Comparison of ENCODE assay signal across 13 cellular contexts in genomic region chr19:7333198-7334118, GRCh38. TPM values are rescaled to one million over a fixed set of nuclear protein-coding genes. Genes with fewer than 3 reads are reported as not detected.
DNase-seq lines count a peak whose midpoint lies in the region; ATAC-seq, FAIRE-seq and TF ChIP-seq lines count a peak whose summit lies in the region.
"Had no signal": no experiment of that assay in that cellular context is flagged by ENCODE, and none has a peak within 500 bp of the region (broad histone marks: within the 10 kb centered on the region; RNA-seq: fewer than 3 reads in every experiment).

No MANE protein-coding gene starts in this region.

- no peak for TF ChIP-seq RAD21 in HepG2 (CRISPR knock-in tag; IDR thresholded peaks at IDR 0.05)

- no peak for TF ChIP-seq POLR2A in HepG2 (IDR thresholded peaks at IDR 0.05; ENCODE audit: insufficient read depth in 1 of 2, low read depth in 2 of 2, low read length in 2 of 2)

- H3K36me3 Mint-ChIP-seq in MCF 10A (ENCODE audit: insufficient read depth, unreplicated experiment): no peaks in the 10 kb centered on the region

- H3K4me3 Mint-ChIP-seq in MCF 10A (ENCODE audit: unreplicated experiment): no peak overlapping the region
- H3K4me3 Mint-ChIP-seq: T-helper 1 cell treated with Interleukin-12 subunit alpha and Interleukin-12 subunit beta and Interleukin-4 antibody, amounts not matched to agents 30 μg/mL and 1 μg/mL, for 36 hours had no signal

- H3K9me3 Mint-ChIP-seq in MCF 10A (ENCODE audit: unreplicated experiment): no peaks in the 10 kb centered on the region
- H3K9me3 Mint-ChIP-seq: T-helper 1 cell treated with Interleukin-12 subunit alpha and Interleukin-12 subunit beta and Interleukin-4 antibody, amounts not matched to agents 30 μg/mL and 1 μg/mL, for 36 hours had no signal

- no peak overlapping the region for H3K27ac ChIP-seq in HEK293 (ENCODE audit: extremely low read depth, low read depth, low read length)
- H3K27ac ChIP-seq in HepG2 (ENCODE audit: extremely low read length, insufficient read depth, low read length): no peak overlapping the region
- H3K27ac ChIP-seq in WERI-Rb-1: no peak overlapping the region
- H3K27ac ChIP-seq: tibial artery had no signal

- no peaks in the 10 kb centered on the region for H4K20me1 ChIP-seq in HepG2 (ENCODE audit: insufficient read depth, low read length)

- in situ Hi-C loops in HepG2 (cut with HindIII; ENCODE audit: extremely low pct_ligation_motif_present, low pct_unique_long_range_greater_than_20kb): no loop called here

- H3K4me1 Mint-ChIP-seq in MCF 10A (ENCODE audit: insufficient read depth, unreplicated experiment): no peaks in the 10 kb centered on the region

- H3K4me1 ChIP-seq in HEK293 (ENCODE audit: control insufficient read depth, insufficient read depth, low read length) (no peaks in the 10 kb centered on the region), HepG2 (ENCODE audit: insufficient read depth, low read length) (0 out of 2 replicates have a peak, but pooled peaks cover 7% of the 10 kb centered on the region)
- H3K4me1 ChIP-seq: pancreas, tibial artery had no signal

- no peak for TF ChIP-seq EP300 in HepG2 (IDR thresholded peaks at IDR 0.05; ENCODE audit: low read depth in 2 of 2, low read length in 2 of 2)
- TF ChIP-seq EP300 in HepG2 (CRISPR knock-in tag; IDR thresholded peaks at IDR 0.05; ENCODE audit: borderline replicate concordance): no peak

- H3K9me3 ChIP-seq in HEK293 (ENCODE audit: control insufficient read depth, insufficient read depth, low read depth, low read length): no peaks in the 10 kb centered on the region
- no peaks in the 10 kb centered on the region for H3K9me3 ChIP-seq in HepG2 (ENCODE audit: low read length)
- H3K9me3 ChIP-seq in WERI-Rb-1 (ENCODE audit: severe bottlenecking): no peaks in the 10 kb centered on the region
- H3K9me3 ChIP-seq: pancreas, tibial artery had no signal

- CTCF ChIA-PET in HEK293 (lab: Yijun Ruan, JAX): interaction anchor here (0.6 to 0.7 kb wide), 2 partner anchors 28 to 32 kb away, joined by 3 read pairs; no protein-coding TSS in a partner anchor
- CTCF ChIA-PET in MCF 10A (lab: Yijun Ruan, JAX): interaction anchor here (0.7 to 1.5 kb wide), 3 partner anchors 21 to 225 kb away, joined by 3 to 4 read pairs (median 4); no protein-coding TSS in a partner anchor
- CTCF ChIA-PET in HepG2 (lab: Yijun Ruan, JAX; ENCODE audit: low intra/inter-chr PET ratio, low total read pairs): no interaction called here

- H3K4me2 ChIP-seq in HepG2 (ENCODE audit: low read depth, low read length): peak overlapping the region; percentile 5; the same call in 1 of the 2 replicates

- BruUV-seq in MCF 10A (replicated peaks; lab: Mats Ljungman, UMichigan) (no TSS peak), HepG2 (replicated peaks; lab: Mats Ljungman, UMichigan) (no TSS peak)

- POLR2A ChIA-PET in HEK293 (lab: Yijun Ruan, JAX): no interaction called here
- POLR2A ChIA-PET in MCF 10A (lab: Yijun Ruan, JAX): interaction anchor here (0.7 kb wide), 1 partner anchor 67 kb away, joined by 7 read pairs; no protein-coding TSS in a partner anchor
- POLR2A ChIA-PET in HepG2 (lab: Yijun Ruan, JAX): no interaction called here

- H3K79me2 ChIP-seq in HepG2 (ENCODE audit: insufficient read depth, low read length): no peaks in the 10 kb centered on the region

- H3K27me3 Mint-ChIP-seq in MCF 10A (ENCODE audit: insufficient read depth, unreplicated experiment): peaks cover 9% of the 10 kb centered on the region

- WGBS in HepG2 (ENCODE audit: low lambda C conversion rate): 25% methylated on average over 11 of the region's 17 CpGs

- H3K27ac Mint-ChIP-seq in MCF 10A (ENCODE audit: low read depth, unreplicated experiment): no peak overlapping the region
- H3K27ac Mint-ChIP-seq: T-helper 1 cell treated with Interleukin-12 subunit alpha and Interleukin-12 subunit beta and Interleukin-4 antibody, amounts not matched to agents 30 μg/mL and 1 μg/mL, for 36 hours had no signal

- H3K27me3 ChIP-seq in HepG2 (ENCODE audit: control insufficient read depth in 1 of 2, insufficient read depth in 2 of 2, low read length in 2 of 2): peaks cover 2 to 9% of the 10 kb centered on the region in 2 experiments; a peak in 3 of 5 replicates
- no peaks in the 10 kb centered on the region for H3K27me3 ChIP-seq in WERI-Rb-1 (ENCODE audit: insufficient read depth, low read depth, severe bottlenecking)
- H3K27me3 ChIP-seq: pancreas, tibial artery had no signal

- intact Hi-C loops in MCF 10A (cut with micrococcal nuclease) (no loop called here), HepG2 (cut with micrococcal nuclease; ENCODE audit: unreplicated experiment) (no loop called here)

- H3K36me3 ChIP-seq in HEK293 (ENCODE audit: control insufficient read depth in 2 of 2, insufficient read depth in 1 of 2, low read length in 2 of 2): no peaks in the 10 kb centered on the region
- H3K36me3 ChIP-seq in HepG2 (replicated peaks in 1 of 2; ENCODE audit: control insufficient read depth in 1 of 2, insufficient read depth in 2 of 2, low read length in 2 of 2): no peaks in the 10 kb centered on the region
- no peaks in the 10 kb centered on the region for H3K36me3 ChIP-seq in WERI-Rb-1
- H3K36me3 ChIP-seq: pancreas, tibial artery had no signal

- FAIRE-seq in HepG2 (lab: Jason Lieb, UNC): no peak
- FAIRE-seq: HTR-8/SVneo, pancreas had no signal

- DNase-seq in COLO829 (ENCODE audit: low spot score) (peak; percentile 75), MCF 10A (ENCODE audit: unreplicated experiment) (peak; percentile 25), HepG2 (ENCODE audit: low spot score) (no peak), WERI-Rb-1 (no peak), DMS153 treated with DMSO at 0.1 percent for 48 hours (lab: John Stamatoyannopoulos, UW; ENCODE audit: unreplicated experiment) (no peak)

- ATAC-seq in HepG2 (no peak), GM19397 (IDR thresholded peaks at IDR 0.05; ENCODE audit: unreplicated experiment) (no peak), GM18502 (IDR thresholded peaks at IDR 0.05; ENCODE audit: poor library complexity, unreplicated experiment) (no peak)
- ATAC-seq: esophagus mucosa had no signal

- no peak overlapping the region for H2AFZ ChIP-seq in HepG2 (ENCODE audit: low read length)

- TF ChIP-seq CTCF in HEK293 (tag by site-specific recombination; IDR thresholded peaks at IDR 0.05) (no peak), MCF 10A (IDR thresholded peaks at IDR 0.05; ENCODE audit: unreplicated experiment) (no peak), HepG2 (CRISPR knock-in tag; IDR thresholded peaks at IDR 0.05) (no peak), WERI-Rb-1 (IDR thresholded peaks at IDR 0.05; ENCODE audit: low read depth, low read length) (no peak)

- H3K4me3 ChIP-seq in HEK293 (ENCODE audit: low read depth, low read length): no peak overlapping the region
- no peak overlapping the region for H3K4me3 ChIP-seq in HepG2 (replicated peaks in 1 of 3; ENCODE audit: insufficient read depth in 1 of 3, low read depth in 2 of 3, low read length in 3 of 3)
- no peak overlapping the region for H3K4me3 ChIP-seq in WERI-Rb-1 (ENCODE audit: low read depth, low read length)
- H3K4me3 ChIP-seq: pancreas, tibial artery had no signal

- no peak overlapping the region for H3K9ac ChIP-seq in HepG2 (ENCODE audit: insufficient read depth, low read depth, low read length)

RNA-seq across cellular contexts. Expression of gene ARHGEF18, which starts 15.3 kb away (rescaled TPM):
- total RNA-seq in MCF 10A (2022): 31.5 and 34.6 TPM in 2 replicates
- 14.5 and 17.5 TPM in 2 replicates for total RNA-seq in HepG2 (2016; rRNA removed; fragmentation: Illumina TruSeq; extraction: Trizol)
- 1.7 and 1.8 TPM in 2 replicates for total RNA-seq in HepG2 (2016; cell fraction: cytosol; rRNA removed; fragmentation: Illumina TruSeq; extraction: Trizol; ENCODE audit: low read depth)
- total RNA-seq in HepG2 (2016; cell fraction: insoluble cytoplasmic fraction; rRNA removed; fragmentation: Illumina TruSeq; extraction: Trizol): 13.1 and 19.3 TPM in 2 replicates
- total RNA-seq in HepG2 (2016; cell fraction: membrane; rRNA removed; fragmentation: Illumina TruSeq; extraction: Trizol): 4.9 and 5.2 TPM in 2 replicates
- 11.5 and 13.9 TPM in 2 replicates for total RNA-seq in HepG2 (2016; cell fraction: nucleus; rRNA removed; fragmentation: Illumina TruSeq; extraction: Trizol)
- 4.2 and 7.2 TPM in 2 replicates for polyA plus RNA-seq in HepG2 (2011; rRNA removed)
- polyA plus RNA-seq in HepG2 (2011; cell fraction: cytosol; rRNA removed): 5.5 and 6.5 TPM in 2 replicates
- 13.2 and 16.3 TPM in 2 replicates for polyA plus RNA-seq in HepG2 (2011; cell fraction: nucleus; rRNA removed)
- 10.7 and 11.4 TPM in 2 replicates for polyA plus RNA-seq in HepG2 (2012)
- 0.86 and 0.89 TPM in 2 replicates for polyA plus RNA-seq in HepG2 (2016; cell fraction: cytosol; fragmentation: Illumina TruSeq; extraction: Trizol; ENCODE audit: low read depth)
- polyA plus RNA-seq in HepG2 (2016; cell fraction: insoluble cytoplasmic fraction; fragmentation: Illumina TruSeq; extraction: Trizol; ENCODE audit: low read depth): 8.2 and 11.6 TPM in 2 replicates
- 2.0 and 2.3 TPM in 2 replicates for polyA plus RNA-seq in HepG2 (2016; cell fraction: membrane; fragmentation: Illumina TruSeq; extraction: Trizol; ENCODE audit: low read depth)
- 13.8 and 16.4 TPM in 2 replicates for polyA plus RNA-seq in HepG2 (2016; cell fraction: nucleus; fragmentation: Illumina TruSeq; extraction: Trizol; ENCODE audit: insufficient read depth, low read depth)
- polyA minus RNA-seq in HepG2 (2011; rRNA and poly(A)+ RNA removed; ENCODE audit: low replicate concordance): 7.5 and 13.6 TPM in 2 replicates
- 6.7 and 11.8 TPM in 2 replicates for polyA minus RNA-seq in HepG2 (2011; cell fraction: cytosol; rRNA and poly(A)+ RNA removed)
- polyA minus RNA-seq in HepG2 (2011; cell fraction: nucleus; rRNA and poly(A)+ RNA removed): 10.2 and 11.5 TPM in 2 replicates

RNA-seq across cellular contexts. Expression of gene INSR, which starts 39.2 kb away (rescaled TPM):
- 8.8 and 11.8 TPM in 2 replicates for total RNA-seq in MCF 10A (2022)
- total RNA-seq in HepG2 (2016; rRNA removed; fragmentation: Illumina TruSeq; extraction: Trizol): 13.6 and 24.2 TPM in 2 replicates
- total RNA-seq in HepG2 (2016; cell fraction: cytosol; rRNA removed; fragmentation: Illumina TruSeq; extraction: Trizol; ENCODE audit: low read depth): 3.7 and 4.3 TPM in 2 replicates
- total RNA-seq in HepG2 (2016; cell fraction: insoluble cytoplasmic fraction; rRNA removed; fragmentation: Illumina TruSeq; extraction: Trizol): 10.6 and 24.2 TPM in 2 replicates
- 5.3 and 5.7 TPM in 2 replicates for total RNA-seq in HepG2 (2016; cell fraction: membrane; rRNA removed; fragmentation: Illumina TruSeq; extraction: Trizol)
- 32.3 TPM in 2 replicates for total RNA-seq in HepG2 (2016; cell fraction: nucleus; rRNA removed; fragmentation: Illumina TruSeq; extraction: Trizol)
- 25.7 and 29.8 TPM in 2 replicates for polyA plus RNA-seq in HepG2 (2011; rRNA removed)
- 12.7 and 15.7 TPM in 2 replicates for polyA plus RNA-seq in HepG2 (2011; cell fraction: cytosol; rRNA removed)
- 46.8 and 48.9 TPM in 2 replicates for polyA plus RNA-seq in HepG2 (2011; cell fraction: nucleus; rRNA removed)
- polyA plus RNA-seq in HepG2 (2012): 33.3 and 35.1 TPM in 2 replicates
- polyA plus RNA-seq in HepG2 (2016; cell fraction: cytosol; fragmentation: Illumina TruSeq; extraction: Trizol; ENCODE audit: low read depth): 0.49 and 0.50 TPM in 2 replicates
- polyA plus RNA-seq in HepG2 (2016; cell fraction: insoluble cytoplasmic fraction; fragmentation: Illumina TruSeq; extraction: Trizol; ENCODE audit: low read depth): 5.1 and 6.7 TPM in 2 replicates
- polyA plus RNA-seq in HepG2 (2016; cell fraction: membrane; fragmentation: Illumina TruSeq; extraction: Trizol; ENCODE audit: low read depth): 1.0 and 1.2 TPM in 2 replicates
- 27.7 and 30.4 TPM in 2 replicates for polyA plus RNA-seq in HepG2 (2016; cell fraction: nucleus; fragmentation: Illumina TruSeq; extraction: Trizol; ENCODE audit: insufficient read depth, low read depth)
- 33.9 and 244 TPM in 2 replicates for polyA minus RNA-seq in HepG2 (2011; rRNA and poly(A)+ RNA removed; ENCODE audit: low replicate concordance)
- polyA minus RNA-seq in HepG2 (2011; cell fraction: cytosol; rRNA and poly(A)+ RNA removed): 55.0 and 72.8 TPM in 2 replicates
- 105 and 154 TPM in 2 replicates for polyA minus RNA-seq in HepG2 (2011; cell fraction: nucleus; rRNA and poly(A)+ RNA removed)

Comparison
In these comparisons a context has a peak if more than half of its experiments do, and no peak if none do; other contexts are left out.
1. DNase-seq: peak in COLO829 (single experiment) and MCF 10A (single experiment); none in HepG2 (single experiment), WERI-Rb-1 (single experiment) and DMS153 treated with DMSO at 0.1 percent for 48 hours (single experiment).